In the genomic region with DNA sequence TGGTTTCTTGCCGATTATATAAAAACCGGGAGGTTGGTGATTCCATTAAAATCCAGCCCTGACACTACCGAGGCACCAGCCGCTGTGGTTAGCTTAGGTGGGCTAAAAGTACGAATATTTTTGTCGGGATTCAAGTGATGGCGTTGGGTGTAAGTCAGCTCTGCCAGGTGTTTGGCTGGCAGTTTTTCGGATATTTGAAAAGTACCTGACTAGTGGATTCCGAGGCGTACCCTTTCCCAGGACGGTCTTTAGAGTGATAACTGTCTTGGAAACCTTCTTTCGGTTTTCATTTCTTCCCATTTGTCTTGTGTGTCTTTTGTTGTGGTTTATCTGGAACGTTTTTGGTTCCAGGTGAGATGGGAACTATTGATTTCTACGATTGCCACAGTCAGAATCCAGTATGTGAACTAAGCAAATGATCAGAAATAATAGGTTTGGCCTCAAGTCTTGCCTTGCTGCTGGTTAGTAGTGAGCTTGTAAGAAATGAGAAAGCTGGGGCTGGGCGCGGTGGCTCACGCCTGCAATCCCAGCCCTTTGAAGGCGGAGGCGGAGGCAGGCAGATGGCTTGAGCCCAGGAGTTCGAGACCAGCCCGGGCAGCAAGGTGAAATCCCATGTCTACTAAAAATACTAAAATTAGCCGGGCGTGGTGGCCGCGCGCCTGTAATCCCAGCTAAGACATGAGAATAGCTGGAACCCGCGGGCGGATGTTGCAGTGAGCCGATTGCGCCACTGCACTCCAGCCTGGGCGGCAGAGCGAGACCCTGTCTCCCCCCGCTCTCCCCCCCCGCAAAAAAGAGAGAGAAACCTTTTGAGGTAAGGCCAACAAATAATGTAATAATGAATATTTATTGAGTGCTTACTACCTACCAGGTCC, we compare ENCODE assay signal across 8 cellular contexts. TPM values are rescaled to one million over a fixed set of nuclear protein-coding genes. Genes with fewer than 3 reads are reported as not detected.
A peak's percentile ranks its signal among the peaks of the same experiment; 100 is the strongest.
DNase-seq lines count a peak whose midpoint lies in the region; ATAC-seq and TF ChIP-seq lines count a peak whose summit lies in the region.

No MANE protein-coding gene starts in this region.

- H3K27me3 Mint-ChIP-seq in naive B cell = no peaks in the 10 kb centered on the region

- peak overlapping the region; percentile 90 to 98 (median 97) for H3K4me3 Mint-ChIP-seq in naive B cell

- TF ChIP-seq POLR2A in NB4 (IDR thresholded peaks at IDR 0.05; ENCODE audit: extremely low read depth, insufficient read length) (no peak), tibial nerve (IDR thresholded peaks at IDR 0.05) (peak in 1 of 2 donors; percentile 11)

- TF ChIP-seq CTCF in NB4 (IDR thresholded peaks at IDR 0.05; ENCODE audit: low read depth, low read length) = no peak
- peak in 1 of 5 experiments; percentile 11 for TF ChIP-seq CTCF in tibial nerve (IDR thresholded peaks at IDR 0.05)

- H3K27me3 ChIP-seq in tibial nerve = no peaks in the 10 kb centered on the region

- no peaks in the 10 kb centered on the region for H3K9me3 ChIP-seq in tibial nerve

- peak overlapping the region; percentile 93 to 99 (median 94) for H3K27ac ChIP-seq in tibial nerve

- 5 to 7% methylated on average over 35 of the region's 35 CpGs for WGBS in tibial nerve, 2 donors

- DNase-seq in NB4 (ENCODE audit: low read depth) (peak; percentile 68), fibroblast of gingiva (ENCODE audit: low read depth) (peak; percentile 44), naive B cell (peak; percentile 11), tibial nerve (ENCODE audit: low spot score in 2 of 2) (peak; percentile 32 to 67), NCI-H1092 (lab: John Stamatoyannopoulos, UW) (no peak)
- peak; percentile 70 for DNase-seq in activated CD8-positive, alpha-beta memory T cell treated with anti-CD3 and anti-CD28 coated beads, Interleukin-2, amount 50 U/mL, for 48 hours

- H3K27ac Mint-ChIP-seq in naive B cell = peak overlapping the region; percentile 90 to 98 (median 96)

- TF ChIP-seq EP300 in tibial nerve (IDR thresholded peaks at IDR 0.05) = peak in 1 of 2 donors; percentile 54

- H3K36me3 Mint-ChIP-seq in naive B cell = no peaks in the 10 kb centered on the region

- H3K4me3 ChIP-seq in GM08714 (ENCODE audit: low read length) = peak overlapping the region; percentile 91
- H3K4me3 ChIP-seq in NB4 (ENCODE audit: low read depth, low read length) = peak overlapping the region; percentile 81
- H3K4me3 ChIP-seq in tibial nerve = peak overlapping the region; percentile 79 to 96 (median 90)

- H3K4me1 Mint-ChIP-seq in naive B cell = peaks cover 35 to 37% (median 35%) of the 10 kb centered on the region in 3 donors

- ATAC-seq in naive B cell (ENCODE audit: low read depth in 2 of 2) (no peak), GM19455 (IDR thresholded peaks at IDR 0.05; ENCODE audit: unreplicated experiment) (no peak)

- peaks cover 0 to 58% (median 29%) of the 10 kb centered on the region in 4 donors for H3K4me1 ChIP-seq in tibial nerve

- no peaks in the 10 kb centered on the region for H3K9me3 Mint-ChIP-seq in naive B cell

- H3K36me3 ChIP-seq in tibial nerve = no peaks in the 10 kb centered on the region

RNA-seq across cellular contexts. Expression of a gene that starts 1.4 kb away (rescaled TPM):
- polyA plus RNA-seq in naive B cell (ENCODE audit: low read depth in 6 of 6) = 10 to 100 TPM; 64.2 to 78.5 (median 68.8) TPM
- 10 to 100 TPM; 27.2 to 48.6 (median 41.2) TPM for total RNA-seq in tibial nerve

RNA-seq across cellular contexts. Expression of a gene that starts 14.4 kb away (rescaled TPM):
- 10 to 100 TPM; 20.0 to 46.9 (median 24.8) TPM for polyA plus RNA-seq in naive B cell (ENCODE audit: low read depth in 6 of 6)
- 100 to 1,000 TPM in 2 of 4 donors, 10 to 100 TPM in 2; 63.6 to 168 (median 102) TPM for total RNA-seq in tibial nerve

RNA-seq across cellular contexts. Expression of a gene that starts 40.0 kb away (rescaled TPM):
- 10 to 100 TPM; 10.2 to 26.0 (median 13.9) TPM for polyA plus RNA-seq in naive B cell (ENCODE audit: low read depth in 6 of 6)
- 10 to 100 TPM; 47.3 to 74.1 (median 70.6) TPM for total RNA-seq in tibial nerve
